In the genomic region with DNA sequence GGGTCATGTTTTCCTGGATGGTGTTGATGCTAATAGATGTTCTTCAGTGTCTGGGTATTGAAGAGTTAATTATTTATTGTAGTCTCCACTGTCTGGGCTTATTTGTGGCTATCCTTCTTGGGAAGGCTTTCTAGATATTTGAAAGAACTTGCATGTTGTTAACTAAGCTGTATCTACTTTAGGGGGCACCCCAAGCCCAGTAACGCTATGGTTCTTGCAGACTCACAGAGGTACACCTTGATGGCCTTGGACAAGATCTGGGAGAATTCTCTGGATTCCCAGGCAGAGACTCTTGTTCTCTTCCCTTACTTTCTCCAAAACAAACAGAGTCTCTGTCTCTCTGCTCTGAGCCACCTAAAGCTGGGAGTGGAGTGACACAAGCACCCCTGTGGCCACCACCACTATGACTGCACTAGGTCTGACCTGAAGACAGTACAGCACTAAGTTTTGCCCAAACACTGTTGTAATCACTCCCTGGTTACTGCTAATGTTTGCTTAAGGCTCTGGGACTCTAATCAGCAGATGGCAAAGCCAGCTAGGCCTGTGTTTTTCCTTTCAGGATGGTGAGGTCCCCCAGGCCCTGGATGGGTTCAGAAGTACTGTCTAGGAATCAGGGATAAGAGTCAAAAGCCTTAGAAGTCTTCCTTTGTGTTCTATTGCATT, we compare ENCODE assay signal across 11 cellular contexts.
"Had no signal": no experiment of that assay in that cellular context is flagged by ENCODE, and none has a peak within 500 bp of the region (broad histone marks: within the 10 kb centered on the region; RNA-seq: fewer than 3 reads in every experiment).

No MANE protein-coding gene starts in this region.

- H3K27ac ChIP-seq: ascending aorta, heart right ventricle, neural progenitor cell had no signal

- DNase-seq: activated CD4-positive, alpha-beta T cell treated with anti-CD3 and anti-CD28 coated beads for 1 hour; activated CD4-positive, alpha-beta T cell treated with anti-CD3 and anti-CD28 coated beads, Interleukin-2, amount 50 U/mL, for 48 hours; activated T-cell treated with anti-CD3 and anti-CD28 coated beads, Interleukin-2, amount 50 U/mL, for 72 hours; heart right ventricle; kidney; substantia nigra; SW 1271; trophoblast cell had no signal

- H3K4me3 Mint-ChIP-seq: activated T-cell treated with anti-CD3 and anti-CD28 coated beads, Interleukin-2, amount 50 U/mL, for 72 hours; neural progenitor cell had no signal

- H3K4me2 ChIP-seq: neural progenitor cell, smooth muscle cell had no signal

- H3K27ac Mint-ChIP-seq: activated T-cell treated with anti-CD3 and anti-CD28 coated beads, Interleukin-2, amount 50 U/mL, for 72 hours; neural progenitor cell had no signal

- H3K4me1 ChIP-seq: ascending aorta, heart right ventricle had no signal

- H2AFZ ChIP-seq: neural progenitor cell had no signal

- H3K9me3 ChIP-seq: ascending aorta had no signal

- H3K27me3 ChIP-seq: ascending aorta, heart right ventricle, neural progenitor cell had no signal

- H3K4me1 Mint-ChIP-seq: neural progenitor cell had no signal

- H3K36me3 ChIP-seq: ascending aorta, heart right ventricle, neural progenitor cell had no signal

- ATAC-seq: activated T-cell treated with anti-CD3 and anti-CD28 coated beads, Interleukin-2, amount 50 U/mL, for 72 hours; heart right ventricle had no signal

- H3K9ac ChIP-seq: neural progenitor cell had no signal

- H3K4me3 ChIP-seq: ascending aorta, heart right ventricle, neural progenitor cell, smooth muscle cell had no signal

- H3K9me3 Mint-ChIP-seq: activated T-cell treated with anti-CD3 and anti-CD28 coated beads, Interleukin-2, amount 50 U/mL, for 72 hours had no signal
